ENCODE assay signal across 8 cellular contexts in genomic region chr1:229625893-229626831, GRCh38. TPM values are rescaled to one million over a fixed set of nuclear protein-coding genes. Genes with fewer than 3 reads are reported as not detected.
DNase-seq lines count a peak whose midpoint lies in the region; ATAC-seq and TF ChIP-seq lines count a peak whose summit lies in the region.

TSS of gene TAF5L (minus strand) at chr1:229626122. CDS start at chr1:229614482, 11,640 bp downstream.
TSS of gene URB2 (plus strand) at chr1:229626247. CDS start at chr1:229627634, 1,387 bp downstream.

- H4K20me1 ChIP-seq in OCI-LY3 (ENCODE audit: insufficient read depth, low read length) = peaks cover 26% of the 10 kb centered on the region

- H3K4me2 ChIP-seq in OCI-LY3 (ENCODE audit: low read length) = peak within 1 kb of the TSS; percentile 92

- H3K79me2 ChIP-seq in OCI-LY3 (ENCODE audit: low read length) = peaks cover 94% of the 10 kb centered on the region

- H3K4me1 ChIP-seq in OCI-LY3 (ENCODE audit: low read length) = peaks cover 24% of the 10 kb centered on the region
- peaks cover 27% of the 10 kb centered on the region for H3K4me1 ChIP-seq in mononuclear cell (ENCODE audit: insufficient read depth, low read length)

- H3K4me3 ChIP-seq in OCI-LY3 (ENCODE audit: low read length) (peak within 1 kb of the TSS; percentile 94), epithelial cell of esophagus (ENCODE audit: low read length) (peak within 1 kb of the TSS; percentile 82), mononuclear cell (ENCODE audit: low read length) (peak within 1 kb of the TSS; percentile 78)

- DNase-seq in COLO829 (ENCODE audit: low spot score) (peak; percentile 95), HT-29 (ENCODE audit: low spot score) (peak; percentile 89), activated T-cell treated with anti-CD3 and anti-CD28 coated beads for 1 hour (ENCODE audit: low read depth) (peak; percentile 73), epithelial cell of esophagus (ENCODE audit: low read depth) (peak; percentile 95)
- DNase-seq in stimulated activated CD8-positive, alpha-beta memory T cell treated with anti-CD3 and anti-CD28 coated beads, Interleukin-2, amount 100 ng/mL, for 48 hours (ENCODE audit: low read depth in 2 of 2) = peak; percentile 75 to 83

- H3K36me3 ChIP-seq in OCI-LY3 (replicated peaks; ENCODE audit: low read depth, low read length) = peaks cover 13% of the 10 kb centered on the region

- H2AFZ ChIP-seq in OCI-LY3 (ENCODE audit: low read depth, low read length) = peak within 1 kb of the TSS; percentile 7; the same call in 1 of the 2 replicates

- peak within 1 kb of the TSS; percentile 58 for H3K27ac ChIP-seq in OCI-LY3 (ENCODE audit: low read length)

- ATAC-seq in GM19467 (IDR thresholded peaks at IDR 0.05; ENCODE audit: unreplicated experiment) = peak; percentile 83

- no peak for TF ChIP-seq CTCF in OCI-LY3 (IDR thresholded peaks at IDR 0.05; ENCODE audit: low read depth, low read length)
- no peak for TF ChIP-seq CTCF in epithelial cell of esophagus (IDR thresholded peaks at IDR 0.05; ENCODE audit: insufficient read depth, low read depth, low read length, missing control alignments)

- H3K9me3 ChIP-seq in OCI-LY3 (ENCODE audit: insufficient read depth, low read length) (no peaks in the 10 kb centered on the region), mononuclear cell (ENCODE audit: low read depth, low read length) (no peaks in the 10 kb centered on the region)

- H3K27me3 ChIP-seq in OCI-LY3 (ENCODE audit: low read depth, low read length) = no peaks in the 10 kb centered on the region
- no peaks in the 10 kb centered on the region for H3K27me3 ChIP-seq in mononuclear cell (ENCODE audit: insufficient read depth, low read length)

- H3K9ac ChIP-seq in OCI-LY3 (ENCODE audit: low read length) = peak within 1 kb of the TSS; percentile 90

RNA-seq across cellular contexts. Expression of gene TAF5L, which starts in this region (rescaled TPM):
- total RNA-seq in HT-29 (2014; rRNA removed; shearing (Covaris generic)) = 26.1 and 34.7 TPM in 2 replicates
- total RNA-seq in mononuclear cell = 20.1 TPM

RNA-seq across cellular contexts. Expression of gene URB2, which starts in this region (rescaled TPM):
- total RNA-seq in HT-29 (2014; rRNA removed; shearing (Covaris generic)) = 18.7 and 20.7 TPM in 2 replicates
- 8.2 TPM for total RNA-seq in mononuclear cell

Comparison
In these comparisons a context has a peak if more than half of its experiments do, and no peak if none do; other contexts are left out.
1. Peak in every context shown above with its lines: DNase-seq, ATAC-seq, H3K4me3 ChIP-seq and H3K27ac ChIP-seq.